16 cellular contexts compared by ENCODE assay signal in the genomic region with DNA sequence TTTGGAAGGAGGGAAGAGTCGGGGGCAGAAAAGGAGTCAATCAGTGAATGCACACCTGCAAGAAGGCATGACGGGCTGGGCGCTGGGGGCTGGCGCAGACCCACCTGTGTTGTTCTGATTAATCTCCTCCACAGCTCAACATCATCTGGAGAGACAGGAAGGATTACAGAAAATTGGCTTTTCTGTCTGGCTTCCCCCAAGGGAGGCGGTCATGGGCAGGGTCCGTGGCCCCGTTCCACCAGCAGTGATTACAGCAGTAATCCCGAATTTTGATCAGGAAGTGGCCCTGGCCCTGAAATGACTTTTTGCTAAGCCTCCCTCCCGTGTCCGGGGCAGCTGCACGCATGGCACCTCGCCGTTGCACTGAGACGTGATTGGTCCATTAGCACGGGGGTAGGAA. TPM values are rescaled to one million over a fixed set of nuclear protein-coding genes. Genes with fewer than 3 reads are reported as not detected.
"Had no signal": no experiment of that assay in that cellular context is flagged by ENCODE, and none has a peak within 500 bp of the region (broad histone marks: within the 10 kb centered on the region; RNA-seq: fewer than 3 reads in every experiment).

No MANE protein-coding gene starts in this region.

- H3K27ac ChIP-seq: esophagus squamous epithelium, gastroesophageal sphincter had no signal

- H3K36me3 ChIP-seq: esophagus squamous epithelium, gastroesophageal sphincter had no signal

- DNase-seq: cerebellar nuclear complex; dermis blood vessel endothelial cell; esophagus squamous epithelium; foreskin fibroblast; mesenchymal stem cell; midbrain; naive B cell; small intestine; stimulated activated CD4-positive, alpha-beta T cell treated with anti-CD3 and anti-CD28 coated beads, Interleukin-2, amount 100 ng/mL, for 48 hours; stimulated activated naive CD4-positive, alpha-beta T cell treated with Interleukin-2 at 50 U/mL for 16 hours; trophoblast cell had no signal

- ATAC-seq: gastroesophageal sphincter, right cardiac atrium had no signal

- H3K4me1 ChIP-seq: gastroesophageal sphincter had no signal

- H3K9me3 ChIP-seq: esophagus squamous epithelium had no signal

- H3K4me3 ChIP-seq: esophagus squamous epithelium, gastroesophageal sphincter, lung had no signal

RNA-seq across cellular contexts. Expression of gene GALNT9, which starts 24.4 kb away (rescaled TPM):
- total RNA-seq: epithelial cell of proximal tubule, esophagus squamous epithelium, osteocyte had no signal
